In the genomic region with DNA sequence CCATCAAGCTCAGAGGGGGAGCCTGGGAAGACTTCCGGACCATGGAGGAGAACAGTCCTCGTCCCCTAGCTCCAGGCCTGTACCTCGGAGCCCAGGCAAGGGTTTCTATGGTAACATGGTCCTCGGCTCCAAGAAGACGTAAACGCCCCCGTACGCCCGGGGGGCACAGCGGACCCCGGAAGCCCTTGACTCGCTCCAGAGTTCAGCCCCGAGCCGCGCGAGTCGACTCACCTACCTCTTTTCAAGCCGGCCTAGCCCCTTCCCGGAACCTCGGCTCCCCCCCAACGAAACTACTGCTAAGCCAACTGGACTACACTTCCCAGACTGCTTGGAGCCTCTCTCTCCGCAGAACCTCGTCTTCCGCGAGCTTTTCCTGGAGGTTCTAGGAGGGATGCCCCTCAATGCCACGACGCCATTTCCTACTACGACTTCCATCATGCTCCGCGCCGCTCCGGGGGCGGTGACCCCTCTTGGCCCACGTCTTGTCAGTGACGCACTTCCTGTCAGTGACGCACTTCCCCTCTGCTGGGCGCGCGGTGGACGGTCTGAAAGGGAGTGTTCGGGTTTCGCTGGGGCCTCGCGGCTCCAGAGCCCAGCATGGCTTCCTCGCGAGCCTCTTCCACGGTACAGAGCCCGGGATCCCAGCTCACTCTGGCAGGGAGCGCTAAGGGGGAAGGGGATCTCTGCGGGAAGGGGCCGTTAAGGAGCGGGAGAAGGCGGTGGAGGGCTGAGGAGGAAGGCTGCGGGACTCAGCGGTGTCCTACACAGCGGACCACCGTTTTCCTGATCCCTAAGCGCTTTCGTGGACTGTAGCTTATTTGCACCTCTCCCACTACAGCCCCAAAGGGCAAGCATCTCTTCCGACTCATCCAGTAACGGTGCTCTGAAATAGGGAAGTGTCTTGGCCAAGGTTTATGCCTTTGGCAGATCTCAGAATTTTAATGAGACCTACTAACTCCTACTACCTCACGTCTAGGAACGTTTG, we compare ENCODE assay signal across 1 cellular context.
TF ChIP-seq lines count a peak whose summit lies in the region.

A gene (minus strand): TSS at position 426 of the 985 bp plus-strand sequence. CDS start 3,065 bp downstream, outside the sequence.
A gene (plus strand): TSS at position 512 of the 985 bp plus-strand sequence. CDS start 86 bp downstream, at position 598.

TF ChIP-seq in HepG2, 621 proteins besides CTCF, POLR2A, EP300 and RAD21 (continued from another document and continues in another):
- TF ChIP-seq, protein P1, sequence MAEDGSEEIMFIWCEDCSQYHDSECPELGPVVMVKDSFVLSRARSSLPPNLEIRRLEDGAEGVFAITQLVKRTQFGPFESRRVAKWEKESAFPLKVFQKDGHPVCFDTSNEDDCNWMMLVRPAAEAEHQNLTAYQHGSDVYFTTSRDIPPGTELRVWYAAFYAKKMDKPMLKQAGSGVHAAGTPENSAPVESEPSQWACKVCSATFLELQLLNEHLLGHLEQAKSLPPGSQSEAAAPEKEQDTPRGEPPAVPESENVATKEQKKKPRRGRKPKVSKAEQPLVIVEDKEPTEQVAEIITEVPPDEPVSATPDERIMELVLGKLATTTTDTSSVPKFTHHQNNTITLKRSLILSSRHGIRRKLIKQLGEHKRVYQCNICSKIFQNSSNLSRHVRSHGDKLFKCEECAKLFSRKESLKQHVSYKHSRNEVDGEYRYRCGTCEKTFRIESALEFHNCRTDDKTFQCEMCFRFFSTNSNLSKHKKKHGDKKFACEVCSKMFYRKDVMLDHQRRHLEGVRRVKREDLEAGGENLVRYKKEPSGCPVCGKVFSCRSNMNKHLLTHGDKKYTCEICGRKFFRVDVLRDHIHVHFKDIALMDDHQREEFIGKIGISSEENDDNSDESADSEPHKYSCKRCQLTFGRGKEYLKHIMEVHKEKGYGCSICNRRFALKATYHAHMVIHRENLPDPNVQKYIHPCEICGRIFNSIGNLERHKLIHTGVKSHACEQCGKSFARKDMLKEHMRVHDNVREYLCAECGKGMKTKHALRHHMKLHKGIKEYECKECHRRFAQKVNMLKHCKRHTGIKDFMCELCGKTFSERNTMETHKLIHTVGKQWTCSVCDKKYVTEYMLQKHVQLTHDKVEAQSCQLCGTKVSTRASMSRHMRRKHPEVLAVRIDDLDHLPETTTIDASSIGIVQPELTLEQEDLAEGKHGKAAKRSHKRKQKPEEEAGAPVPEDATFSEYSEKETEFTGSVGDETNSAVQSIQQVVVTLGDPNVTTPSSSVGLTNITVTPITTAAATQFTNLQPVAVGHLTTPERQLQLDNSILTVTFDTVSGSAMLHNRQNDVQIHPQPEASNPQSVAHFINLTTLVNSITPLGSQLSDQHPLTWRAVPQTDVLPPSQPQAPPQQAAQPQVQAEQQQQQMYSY (CRISPR knock-in tag; IDR thresholded peaks at IDR 0.05): no peak
- TF ChIP-seq ZNF451 (CRISPR knock-in tag; IDR thresholded peaks at IDR 0.05) (peak; percentile 80), ZNF224 (CRISPR knock-in tag; IDR thresholded peaks at IDR 0.05) (no peak), ZMAT3 (CRISPR knock-in tag; conservative IDR thresholded peaks at IDR 0.05) (no peak), ZNF256 (CRISPR knock-in tag; conservative IDR thresholded peaks at IDR 0.05) (no peak; the same call in 1 of the 2 replicates), ZNF354B (CRISPR knock-in tag; IDR thresholded peaks at IDR 0.05) (0 out of 2 replicates have a peak, but pooled peaks have one; percentile 27), SRF (IDR thresholded peaks at IDR 0.05; ENCODE audit: low read depth, low read length) (no peak), KAT2B (IDR thresholded peaks at IDR 0.05; ENCODE audit: borderline replicate concordance, low read depth, low read length) (no peak), FOXM1 (CRISPR knock-in tag; IDR thresholded peaks at IDR 0.05) (no peak), IRF2 (CRISPR knock-in tag; IDR thresholded peaks at IDR 0.05) (peak; percentile 95), SOX5 (CRISPR knock-in tag; IDR thresholded peaks at IDR 0.05; ENCODE audit: borderline replicate concordance) (peak; percentile 47; the same call in 1 of the 2 replicates), ZNF569 (CRISPR knock-in tag; IDR thresholded peaks at IDR 0.05; ENCODE audit: borderline replicate concordance) (no peak), BRD4 (CRISPR knock-in tag; IDR thresholded peaks at IDR 0.05) (no peak), TRIM24 (CRISPR knock-in tag; IDR thresholded peaks at IDR 0.05) (no peak), NFATC3 (CRISPR knock-in tag; IDR thresholded peaks at IDR 0.05) (no peak), HDAC1 (CRISPR knock-in tag; IDR thresholded peaks at IDR 0.05) (peak; percentile 94), NONO (IDR thresholded peaks at IDR 0.05) (no peak), NONO (CRISPR knock-in tag; conservative IDR thresholded peaks at IDR 0.05) (peak; percentile 81), ZNF841 (CRISPR knock-in tag; IDR thresholded peaks at IDR 0.05; ENCODE audit: borderline replicate concordance) (no peak), MED8 (CRISPR knock-in tag; IDR thresholded peaks at IDR 0.05; ENCODE audit: insufficient replicate concordance) (no peak), PCBP1 (IDR thresholded peaks at IDR 0.05; ENCODE audit: borderline replicate concordance, low read depth, low read length) (no peak), ZNF549 (CRISPR knock-in tag; IDR thresholded peaks at IDR 0.05) (no peak), MZF1 (CRISPR knock-in tag; IDR thresholded peaks at IDR 0.05; ENCODE audit: borderline replicate concordance) (no peak), ZBTB7B (CRISPR knock-in tag; IDR thresholded peaks at IDR 0.05) (peak; percentile 58), KAT8 (CRISPR knock-in tag; IDR thresholded peaks at IDR 0.05) (peak; percentile 95), NPAS2 (CRISPR knock-in tag; IDR thresholded peaks at IDR 0.05; ENCODE audit: borderline replicate concordance) (no peak)
- TF ChIP-seq, protein P2, sequence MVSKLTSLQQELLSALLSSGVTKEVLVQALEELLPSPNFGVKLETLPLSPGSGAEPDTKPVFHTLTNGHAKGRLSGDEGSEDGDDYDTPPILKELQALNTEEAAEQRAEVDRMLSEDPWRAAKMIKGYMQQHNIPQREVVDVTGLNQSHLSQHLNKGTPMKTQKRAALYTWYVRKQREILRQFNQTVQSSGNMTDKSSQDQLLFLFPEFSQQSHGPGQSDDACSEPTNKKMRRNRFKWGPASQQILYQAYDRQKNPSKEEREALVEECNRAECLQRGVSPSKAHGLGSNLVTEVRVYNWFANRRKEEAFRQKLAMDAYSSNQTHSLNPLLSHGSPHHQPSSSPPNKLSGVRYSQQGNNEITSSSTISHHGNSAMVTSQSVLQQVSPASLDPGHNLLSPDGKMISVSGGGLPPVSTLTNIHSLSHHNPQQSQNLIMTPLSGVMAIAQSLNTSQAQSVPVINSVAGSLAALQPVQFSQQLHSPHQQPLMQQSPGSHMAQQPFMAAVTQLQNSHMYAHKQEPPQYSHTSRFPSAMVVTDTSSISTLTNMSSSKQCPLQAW (CRISPR knock-in tag; IDR thresholded peaks at IDR 0.05): peak; percentile 76; the same call in 1 of the 2 replicates
- TF ChIP-seq, protein P3, sequence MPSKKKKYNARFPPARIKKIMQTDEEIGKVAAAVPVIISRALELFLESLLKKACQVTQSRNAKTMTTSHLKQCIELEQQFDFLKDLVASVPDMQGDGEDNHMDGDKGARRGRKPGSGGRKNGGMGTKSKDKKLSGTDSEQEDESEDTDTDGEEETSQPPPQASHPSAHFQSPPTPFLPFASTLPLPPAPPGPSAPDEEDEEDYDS (CRISPR knock-in tag; IDR thresholded peaks at IDR 0.05): peak; percentile 74; the same call in 1 of the 2 replicates
- TF ChIP-seq, protein P4, sequence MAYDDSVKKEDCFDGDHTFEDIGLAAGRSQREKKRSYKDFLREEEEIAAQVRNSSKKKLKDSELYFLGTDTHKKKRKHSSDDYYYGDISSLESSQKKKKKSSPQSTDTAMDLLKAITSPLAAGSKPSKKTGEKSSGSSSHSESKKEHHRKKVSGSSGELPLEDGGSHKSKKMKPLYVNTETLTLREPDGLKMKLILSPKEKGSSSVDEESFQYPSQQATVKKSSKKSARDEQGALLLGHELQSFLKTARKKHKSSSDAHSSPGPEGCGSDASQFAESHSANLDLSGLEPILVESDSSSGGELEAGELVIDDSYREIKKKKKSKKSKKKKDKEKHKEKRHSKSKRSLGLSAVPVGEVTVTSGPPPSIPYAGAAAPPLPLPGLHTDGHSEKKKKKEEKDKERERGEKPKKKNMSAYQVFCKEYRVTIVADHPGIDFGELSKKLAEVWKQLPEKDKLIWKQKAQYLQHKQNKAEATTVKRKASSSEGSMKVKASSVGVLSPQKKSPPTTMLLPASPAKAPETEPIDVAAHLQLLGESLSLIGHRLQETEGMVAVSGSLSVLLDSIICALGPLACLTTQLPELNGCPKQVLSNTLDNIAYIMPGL (CRISPR knock-in tag; IDR thresholded peaks at IDR 0.05; ENCODE audit: borderline replicate concordance in 1 of 2, low read depth in 1 of 2): peak; percentile 58 to 89
- TF ChIP-seq, protein P5, sequence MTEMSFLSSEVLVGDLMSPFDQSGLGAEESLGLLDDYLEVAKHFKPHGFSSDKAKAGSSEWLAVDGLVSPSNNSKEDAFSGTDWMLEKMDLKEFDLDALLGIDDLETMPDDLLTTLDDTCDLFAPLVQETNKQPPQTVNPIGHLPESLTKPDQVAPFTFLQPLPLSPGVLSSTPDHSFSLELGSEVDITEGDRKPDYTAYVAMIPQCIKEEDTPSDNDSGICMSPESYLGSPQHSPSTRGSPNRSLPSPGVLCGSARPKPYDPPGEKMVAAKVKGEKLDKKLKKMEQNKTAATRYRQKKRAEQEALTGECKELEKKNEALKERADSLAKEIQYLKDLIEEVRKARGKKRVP (CRISPR knock-in tag; IDR thresholded peaks at IDR 0.05): no peak; a peak in 1 of 4 replicates
- TF ChIP-seq, protein P6, sequence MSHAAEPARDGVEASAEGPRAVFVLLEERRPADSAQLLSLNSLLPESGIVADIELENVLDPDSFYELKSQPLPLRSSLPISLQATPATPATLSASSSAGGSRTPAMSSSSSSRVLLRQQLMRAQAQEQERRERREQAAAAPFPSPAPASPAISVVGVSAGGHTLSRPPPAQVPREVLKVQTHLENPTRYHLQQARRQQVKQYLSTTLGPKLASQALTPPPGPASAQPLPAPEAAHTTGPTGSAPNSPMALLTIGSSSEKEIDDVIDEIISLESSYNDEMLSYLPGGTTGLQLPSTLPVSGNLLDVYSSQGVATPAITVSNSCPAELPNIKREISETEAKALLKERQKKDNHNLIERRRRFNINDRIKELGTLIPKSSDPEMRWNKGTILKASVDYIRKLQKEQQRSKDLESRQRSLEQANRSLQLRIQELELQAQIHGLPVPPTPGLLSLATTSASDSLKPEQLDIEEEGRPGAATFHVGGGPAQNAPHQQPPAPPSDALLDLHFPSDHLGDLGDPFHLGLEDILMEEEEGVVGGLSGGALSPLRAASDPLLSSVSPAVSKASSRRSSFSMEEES (CRISPR knock-in tag; IDR thresholded peaks at IDR 0.05): peak; percentile 45; the same call in 1 of the 2 replicates
- TF ChIP-seq, protein P7, sequence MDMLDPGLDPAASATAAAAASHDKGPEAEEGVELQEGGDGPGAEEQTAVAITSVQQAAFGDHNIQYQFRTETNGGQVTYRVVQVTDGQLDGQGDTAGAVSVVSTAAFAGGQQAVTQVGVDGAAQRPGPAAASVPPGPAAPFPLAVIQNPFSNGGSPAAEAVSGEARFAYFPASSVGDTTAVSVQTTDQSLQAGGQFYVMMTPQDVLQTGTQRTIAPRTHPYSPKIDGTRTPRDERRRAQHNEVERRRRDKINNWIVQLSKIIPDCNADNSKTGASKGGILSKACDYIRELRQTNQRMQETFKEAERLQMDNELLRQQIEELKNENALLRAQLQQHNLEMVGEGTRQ (IDR thresholded peaks at IDR 0.05; ENCODE audit: low read depth, low read length): no peak
- TF ChIP-seq, protein P7 (CRISPR knock-in tag; IDR thresholded peaks at IDR 0.05; ENCODE audit: borderline replicate concordance): no peak; the same call in 1 of the 2 replicates
- TF ChIP-seq, protein P8, sequence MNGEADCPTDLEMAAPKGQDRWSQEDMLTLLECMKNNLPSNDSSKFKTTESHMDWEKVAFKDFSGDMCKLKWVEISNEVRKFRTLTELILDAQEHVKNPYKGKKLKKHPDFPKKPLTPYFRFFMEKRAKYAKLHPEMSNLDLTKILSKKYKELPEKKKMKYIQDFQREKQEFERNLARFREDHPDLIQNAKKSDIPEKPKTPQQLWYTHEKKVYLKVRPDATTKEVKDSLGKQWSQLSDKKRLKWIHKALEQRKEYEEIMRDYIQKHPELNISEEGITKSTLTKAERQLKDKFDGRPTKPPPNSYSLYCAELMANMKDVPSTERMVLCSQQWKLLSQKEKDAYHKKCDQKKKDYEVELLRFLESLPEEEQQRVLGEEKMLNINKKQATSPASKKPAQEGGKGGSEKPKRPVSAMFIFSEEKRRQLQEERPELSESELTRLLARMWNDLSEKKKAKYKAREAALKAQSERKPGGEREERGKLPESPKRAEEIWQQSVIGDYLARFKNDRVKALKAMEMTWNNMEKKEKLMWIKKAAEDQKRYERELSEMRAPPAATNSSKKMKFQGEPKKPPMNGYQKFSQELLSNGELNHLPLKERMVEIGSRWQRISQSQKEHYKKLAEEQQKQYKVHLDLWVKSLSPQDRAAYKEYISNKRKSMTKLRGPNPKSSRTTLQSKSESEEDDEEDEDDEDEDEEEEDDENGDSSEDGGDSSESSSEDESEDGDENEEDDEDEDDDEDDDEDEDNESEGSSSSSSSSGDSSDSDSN (CRISPR knock-in tag; IDR thresholded peaks at IDR 0.05): peak; percentile 75
- TF ChIP-seq, protein P9, sequence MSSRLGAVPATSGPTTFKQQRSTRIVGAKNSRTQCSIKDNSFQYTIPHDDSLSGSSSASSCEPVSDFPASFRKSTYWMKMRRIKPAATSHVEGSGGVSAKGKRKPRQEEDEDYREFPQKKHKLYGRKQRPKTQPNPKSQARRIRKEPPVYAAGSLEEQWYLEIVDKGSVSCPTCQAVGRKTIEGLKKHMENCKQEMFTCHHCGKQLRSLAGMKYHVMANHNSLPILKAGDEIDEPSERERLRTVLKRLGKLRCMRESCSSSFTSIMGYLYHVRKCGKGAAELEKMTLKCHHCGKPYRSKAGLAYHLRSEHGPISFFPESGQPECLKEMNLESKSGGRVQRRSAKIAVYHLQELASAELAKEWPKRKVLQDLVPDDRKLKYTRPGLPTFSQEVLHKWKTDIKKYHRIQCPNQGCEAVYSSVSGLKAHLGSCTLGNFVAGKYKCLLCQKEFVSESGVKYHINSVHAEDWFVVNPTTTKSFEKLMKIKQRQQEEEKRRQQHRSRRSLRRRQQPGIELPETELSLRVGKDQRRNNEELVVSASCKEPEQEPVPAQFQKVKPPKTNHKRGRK (CRISPR knock-in tag; IDR thresholded peaks at IDR 0.05): no peak; the same call in 1 of the 2 replicates
